Comparison of ENCODE assay signal across 10 cellular contexts in the genomic region with DNA sequence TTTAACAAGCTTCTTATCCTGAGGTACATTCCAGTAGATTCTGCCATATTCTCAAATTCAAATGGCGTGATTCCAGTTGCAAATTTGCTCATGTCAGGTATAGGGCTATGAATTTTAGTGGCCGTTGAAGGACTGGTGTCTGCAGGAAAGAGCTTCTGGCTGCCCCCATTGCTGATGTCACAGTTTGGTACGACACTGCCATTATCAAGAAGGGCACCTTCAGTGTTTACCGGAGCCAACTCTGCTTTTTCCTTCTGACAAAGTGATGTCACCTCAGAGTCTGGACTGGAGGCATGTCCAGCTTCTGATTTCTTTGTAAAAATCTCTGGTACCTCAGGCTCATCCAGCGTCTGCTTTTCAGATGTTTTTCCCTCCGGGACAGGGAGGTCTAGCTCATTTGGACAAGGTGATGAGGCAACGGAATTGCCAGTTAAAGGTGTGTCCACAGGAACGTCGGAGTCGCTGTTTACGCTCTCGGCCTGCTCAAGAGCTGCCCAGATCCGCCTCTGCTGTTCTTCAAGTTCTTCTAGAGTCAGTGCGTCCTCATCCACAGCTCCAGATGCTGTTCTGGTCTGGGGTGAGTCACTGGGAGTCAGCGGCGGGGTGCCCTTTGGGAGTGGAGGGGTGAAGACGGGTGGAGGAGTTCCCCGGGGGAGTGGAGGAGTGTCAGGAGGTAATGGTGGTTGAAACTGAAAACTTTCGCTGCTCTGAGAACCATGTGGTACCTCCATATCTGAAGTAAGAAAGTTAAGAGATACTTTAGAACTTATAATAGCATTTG. TPM values are rescaled to one million over a fixed set of nuclear protein-coding genes. Genes with fewer than 3 reads are reported as not detected.
A peak's percentile ranks its signal among the peaks of the same experiment; 100 is the strongest.
DNase-seq lines count a peak whose midpoint lies in the region; ATAC-seq and TF ChIP-seq lines count a peak whose summit lies in the region.
"Had no signal": no experiment of that assay in that cellular context is flagged by ENCODE, and none has a peak within 500 bp of the region (broad histone marks: within the 10 kb centered on the region; RNA-seq: fewer than 3 reads in every experiment).

No MANE protein-coding gene starts in this region.

- POLR2A ChIA-PET in activated CD8-positive, alpha-beta T cell treated with anti-CD3 and anti-CD28 coated beads for 36 hours (lab: Charles Lee) = interaction anchor here (0.7 to 2.0 kb wide), 5 partner anchors 25 to 74 kb away, joined by 3 to 15 read pairs (median 4); a partner anchor contains a TSS

- CTCF ChIA-PET in activated CD8-positive, alpha-beta T cell treated with anti-CD3 and anti-CD28 coated beads for 36 hours (lab: Charles Lee) = interaction anchor here (0.7 to 6.8 kb wide), 11 partner anchors 12 to 164 kb away, joined by 3 to 209 read pairs (median 3); a partner anchor contains a TSS

- DNase-seq in activated CD4-positive, alpha-beta T cell treated with anti-CD3 and anti-CD28 coated beads for 48 hours = peak; percentile 79
- no peak for DNase-seq in activated CD4-positive, alpha-beta T cell treated with anti-CD3 and anti-CD28 coated beads for 1 hour
- DNase-seq in activated CD8-positive, alpha-beta T cell treated with anti-CD3 and anti-CD28 coated beads for 36 hours = peak; percentile 77
- DNase-seq in left ventricle myocardium superior = no peak
- peak; percentile 74 for DNase-seq in stimulated activated naive CD8-positive, alpha-beta T cell treated with anti-CD3 and anti-CD28 coated beads, Interleukin-15, Interleukin-2, amounts not matched to agents 100 U/mL and 50 U/mL, for 24 hours
- DNase-seq in MG63 = no peak
- no peak for DNase-seq in midbrain (lab: John Stamatoyannopoulos, UW)
- DNase-seq in NOMO-1 treated with DMSO at 0.1 percent for 48 hours (lab: John Stamatoyannopoulos, UW; ENCODE audit: unreplicated experiment) = no peak

- H3K27me3 Mint-ChIP-seq in activated CD8-positive, alpha-beta T cell treated with anti-CD3 and anti-CD28 coated beads for 36 hours = no peaks in the 10 kb centered on the region
- H3K27me3 Mint-ChIP-seq: brain had no signal

- ATAC-seq in activated CD8-positive, alpha-beta T cell treated with anti-CD3 and anti-CD28 coated beads for 36 hours = peak; percentile 94
- ATAC-seq in left ventricle myocardium superior = peak; percentile 57
- ATAC-seq in stimulated activated naive CD8-positive, alpha-beta T cell treated with anti-CD3 and anti-CD28 coated beads, Interleukin-15, Interleukin-2, amounts not matched to agents 100 U/mL and 50 U/mL, for 24 hours = peak; percentile 98
- ATAC-seq: right lobe of liver had no signal

- intact Hi-C loops in activated CD8-positive, alpha-beta T cell treated with anti-CD3 and anti-CD28 coated beads for 36 hours (cut with micrococcal nuclease) = no loop called here
- intact Hi-C loops in left ventricle myocardium superior (cut with micrococcal nuclease) = no loop called here

- H3K4me3 Mint-ChIP-seq in activated CD8-positive, alpha-beta T cell treated with anti-CD3 and anti-CD28 coated beads for 36 hours = no peak overlapping the region
- H3K4me3 Mint-ChIP-seq: brain had no signal

- no peak overlapping the region for H3K4me3 ChIP-seq in MG63
- H3K4me3 ChIP-seq: right lobe of liver had no signal

- no peaks in the 10 kb centered on the region for H3K27me3 ChIP-seq in MG63
- H3K27me3 ChIP-seq: right lobe of liver had no signal

- H3K36me3 Mint-ChIP-seq in activated CD8-positive, alpha-beta T cell treated with anti-CD3 and anti-CD28 coated beads for 36 hours (ENCODE audit: low read depth) = peaks cover 50% of the 10 kb centered on the region

- no peak for TF ChIP-seq CTCF in activated CD8-positive, alpha-beta T cell treated with anti-CD3 and anti-CD28 coated beads for 36 hours (IDR thresholded peaks at IDR 0.05)

- peak overlapping the region; percentile 64 for H3K27ac Mint-ChIP-seq in activated CD8-positive, alpha-beta T cell treated with anti-CD3 and anti-CD28 coated beads for 36 hours

- H3K9me3 ChIP-seq in MG63 = no peaks in the 10 kb centered on the region
- H3K9me3 ChIP-seq: right lobe of liver had no signal

- H3K36me3 ChIP-seq in MG63 = peaks cover 59% of the 10 kb centered on the region

- H3K9me3 Mint-ChIP-seq in activated CD8-positive, alpha-beta T cell treated with anti-CD3 and anti-CD28 coated beads for 36 hours = no peaks in the 10 kb centered on the region
- H3K9me3 Mint-ChIP-seq: brain had no signal

- H3K4me1 Mint-ChIP-seq in activated CD8-positive, alpha-beta T cell treated with anti-CD3 and anti-CD28 coated beads for 36 hours (ENCODE audit: low read depth) = peaks cover 30% of the 10 kb centered on the region

RNA-seq across cellular contexts. Expression of a gene that starts 27.0 kb away (rescaled TPM):
- total RNA-seq in activated CD8-positive, alpha-beta T cell treated with anti-CD3 and anti-CD28 coated beads for 36 hours = 10 to 100 TPM; 28.0 to 28.5 TPM
- 9.0 TPM for total RNA-seq in left ventricle myocardium superior
- total RNA-seq in MG63 (2014; rRNA removed; shearing (Covaris generic); ENCODE audit: low replicate concordance) = 8.5 and 11.0 TPM in 2 replicates

RNA-seq across cellular contexts. Expression of a gene that starts 51.3 kb away (rescaled TPM):
- total RNA-seq in activated CD8-positive, alpha-beta T cell treated with anti-CD3 and anti-CD28 coated beads for 36 hours = 10 to 100 TPM; 29.4 to 32.4 TPM
- total RNA-seq in left ventricle myocardium superior = 93.3 TPM
- 23.9 and 75.3 TPM in 2 replicates for total RNA-seq in MG63 (2014; rRNA removed; shearing (Covaris generic); ENCODE audit: low replicate concordance)

RNA-seq across cellular contexts. Expression of a gene that starts 53.0 kb away (rescaled TPM):
- total RNA-seq in activated CD8-positive, alpha-beta T cell treated with anti-CD3 and anti-CD28 coated beads for 36 hours = 100 to 1,000 TPM; 108 to 116 TPM
- total RNA-seq in left ventricle myocardium superior = 36.7 TPM
- total RNA-seq in MG63 (2014; rRNA removed; shearing (Covaris generic); ENCODE audit: low replicate concordance) = 54.6 and 57.9 TPM in 2 replicates

RNA-seq across cellular contexts. Expression of a gene that starts 53.3 kb away (rescaled TPM):
- 100 to 1,000 TPM; 128 to 129 TPM for total RNA-seq in activated CD8-positive, alpha-beta T cell treated with anti-CD3 and anti-CD28 coated beads for 36 hours
- total RNA-seq in left ventricle myocardium superior = 3.5 TPM
- total RNA-seq in MG63 (2014; rRNA removed; shearing (Covaris generic); ENCODE audit: low replicate concordance) = 20.5 and 32.1 TPM in 2 replicates

Comparison
In these comparisons a context has a peak if more than half of its experiments do, and no peak if none do; other contexts are left out.
1. DNase-seq: peak in activated CD4-positive, alpha-beta T cell treated with anti-CD3 and anti-CD28 coated beads for 48 hours (single experiment), activated CD8-positive, alpha-beta T cell treated with anti-CD3 and anti-CD28 coated beads for 36 hours (single experiment) and stimulated activated naive CD8-positive, alpha-beta T cell treated with anti-CD3 and anti-CD28 coated beads, Interleukin-15, Interleukin-2, amounts not matched to agents 100 U/mL and 50 U/mL, for 24 hours (single experiment); none in activated CD4-positive, alpha-beta T cell treated with anti-CD3 and anti-CD28 coated beads for 1 hour (single experiment), left ventricle myocardium superior (single experiment), MG63 (single experiment), midbrain (single experiment) and NOMO-1 treated with DMSO at 0.1 percent for 48 hours (single experiment).
2. Peak in every context shown above with its lines, with median percentiles within 50 percentile points of each other: ATAC-seq.